ENCODE assay signal across 20 cellular contexts in the genomic region with DNA sequence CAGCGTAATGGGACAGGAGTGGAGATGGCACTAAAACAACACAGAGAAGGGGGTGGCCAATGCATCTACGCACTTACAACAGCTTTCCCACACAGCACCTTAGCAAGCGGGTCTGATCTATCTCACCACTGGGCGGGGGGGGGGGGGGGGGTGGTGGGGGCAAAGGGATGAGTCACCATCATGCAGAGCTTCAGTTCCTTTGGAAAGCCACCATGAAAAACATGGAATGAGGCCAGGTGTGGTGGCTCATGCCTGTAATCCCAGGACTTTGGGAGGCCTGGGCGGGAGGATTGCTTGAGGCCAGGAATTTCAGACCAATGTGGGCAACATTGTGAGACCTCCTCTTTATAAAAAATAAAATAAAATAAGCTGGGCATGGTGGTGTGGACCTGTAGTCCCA. TPM values are rescaled to one million over a fixed set of nuclear protein-coding genes. Genes with fewer than 3 reads are reported as not detected.
"Had no signal": no experiment of that assay in that cellular context is flagged by ENCODE, and none has a peak within 500 bp of the region (broad histone marks: within the 10 kb centered on the region; RNA-seq: fewer than 3 reads in every experiment).

No MANE protein-coding gene starts in this region.

- H3K27ac ChIP-seq: coronary artery, hepatocyte, sigmoid colon, skin epidermis, testis, tibial nerve had no signal

- H3K4me3 ChIP-seq: coronary artery, hepatocyte, mucosa of descending colon, sigmoid colon, skin epidermis, testis, tibial nerve had no signal

- H3K9me3 ChIP-seq: mucosa of descending colon, sigmoid colon, testis, tibial nerve had no signal

- H3K36me3 ChIP-seq: sigmoid colon, tibial nerve had no signal

- DNase-seq: effector CD8-positive, alpha-beta T cell; foreskin melanocyte; kidney glomerular epithelial cell; mammary epithelial cell; mucosa of descending colon; naive thymus-derived CD8-positive, alpha-beta T cell; nucleus accumbens; sigmoid colon; stimulated activated CD4-positive, alpha-beta T cell treated with anti-CD3 and anti-CD28 coated beads, Interleukin-2, amount 100 ng/mL, for 24 hours; stimulated activated CD4-positive, alpha-beta T cell treated with anti-CD3 and anti-CD28 coated beads, Interleukin-4, amount 100 ng/mL, for 4 hours; stimulated activated naive B cell treated with anti-CD40 and anti-IgM and Interleukin-4, amounts not matched to agents 10 μg/mL and 1 μg/mL and 100 μg/mL, for 72 hours; stimulated activated naive CD8-positive, alpha-beta T cell treated with anti-CD3 and anti-CD28 coated beads, Interleukin-15, amount 100 ng/mL, for 72 hours; testis had no signal

- H3K79me2 ChIP-seq: hepatocyte had no signal

- ATAC-seq: mucosa of descending colon; naive thymus-derived CD8-positive, alpha-beta T cell; stimulated activated naive B cell treated with anti-CD40 and anti-IgM and Interleukin-4, amounts not matched to agents 10 μg/mL and 1 μg/mL and 100 μg/mL, for 72 hours; stimulated activated naive CD8-positive, alpha-beta T cell treated with anti-CD3 and anti-CD28 coated beads, Interleukin-15, amount 100 ng/mL, for 72 hours had no signal

- H2AFZ ChIP-seq: hepatocyte had no signal

- H3K27me3 ChIP-seq: testis, tibial nerve had no signal

- H3K4me2 ChIP-seq: hepatocyte had no signal

- H3K4me1 ChIP-seq: sigmoid colon, testis, tibial nerve had no signal

RNA-seq across cellular contexts. Expression of a gene that starts 47.2 kb away (rescaled TPM):
- total RNA-seq: dermis microvascular lymphatic vessel endothelial cell; naive thymus-derived CD8-positive, alpha-beta T cell; neural crest cell; pulmonary artery endothelial cell had no signal
- polyA plus RNA-seq: mammary epithelial cell; naive thymus-derived CD8-positive, alpha-beta T cell had no signal
